ENCODE assay signal across 32 cellular contexts in the genomic region with DNA sequence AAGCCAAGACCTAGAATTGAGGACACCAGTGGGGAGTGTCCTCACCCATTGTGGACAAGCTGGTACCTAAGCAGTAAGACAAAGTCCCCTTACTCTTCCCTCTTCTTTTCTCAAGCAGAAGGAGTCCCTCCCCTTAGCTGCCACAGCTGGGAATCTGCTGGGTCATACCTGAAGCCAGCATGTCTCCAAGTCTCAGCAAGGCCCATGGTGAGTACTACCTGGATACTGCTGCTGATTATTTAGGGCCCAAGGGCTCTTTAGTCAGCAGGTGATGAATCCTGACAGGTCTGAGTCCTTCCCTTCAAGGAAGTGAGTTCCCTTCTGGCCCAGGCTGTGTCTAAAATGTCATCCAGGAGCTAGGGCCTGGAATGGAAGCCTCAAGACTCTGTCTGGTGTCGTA.
"Had no signal": no experiment of that assay in that cellular context is flagged by ENCODE, and none has a peak within 500 bp of the region (broad histone marks: within the 10 kb centered on the region; RNA-seq: fewer than 3 reads in every experiment).

No MANE protein-coding gene starts in this region.

- H3K4me3 Mint-ChIP-seq: activated B cell treated with CpG ODN at 0.5 μM for 24 hours; activated CD4-positive, alpha-beta T cell treated with anti-CD3 and anti-CD28 coated beads, Interleukin-2, amount 10 ng/mL, durations not matched to agents 24 days and 14 days; activated CD8-positive, alpha-beta memory T cell treated with anti-CD3 and anti-CD28 coated beads, Interleukin-2, amount 10 ng/mL, durations not matched to agents 7 days and 5 days; activated naive CD4-positive, alpha-beta T cell treated with anti-CD3 and anti-CD28 coated beads, Interleukin-2, amount 50 U/mL, for 24 hours; activated T-cell treated with anti-CD3 and anti-CD28 coated beads, Interleukin-2, amount 50 U/mL, for 24 hours; activated T-helper 1 cell treated with anti-CD3 and anti-CD28 coated beads, Interleukin-12 subunit alpha, Interleukin-12 subunit beta, Interleukin-2, Interleukin-4 antibody, amounts not matched to agents 30 ng/mL and 10 ng/mL and 1 ng/mL, durations not matched to agents 14 hours and 24 hours and 36 hours; central memory CD8-positive, alpha-beta T cell had no signal

- FAIRE-seq: TTC549 had no signal

- H3K4me1 Mint-ChIP-seq: activated B cell treated with CpG ODN at 0.5 μM for 24 hours; activated naive CD4-positive, alpha-beta T cell treated with anti-CD3 and anti-CD28 coated beads, Interleukin-2, amount 50 U/mL, for 24 hours; central memory CD8-positive, alpha-beta T cell had no signal

- H3K4me1 ChIP-seq: breast epithelium, Peyer's patch had no signal

- H3K27ac ChIP-seq: breast epithelium, Peyer's patch had no signal

- H3K27ac Mint-ChIP-seq: activated B cell treated with CpG ODN at 0.5 μM for 24 hours; activated CD4-positive, alpha-beta T cell treated with anti-CD3 and anti-CD28 coated beads, Interleukin-2, amount 10 ng/mL, durations not matched to agents 24 days and 14 days; activated CD8-positive, alpha-beta memory T cell treated with anti-CD3 and anti-CD28 coated beads, Interleukin-2, amount 10 ng/mL, durations not matched to agents 7 days and 5 days; activated naive CD4-positive, alpha-beta T cell treated with anti-CD3 and anti-CD28 coated beads, Interleukin-2, amount 50 U/mL, for 24 hours; activated T-cell treated with anti-CD3 and anti-CD28 coated beads, Interleukin-2, amount 50 U/mL, for 24 hours; activated T-helper 1 cell treated with anti-CD3 and anti-CD28 coated beads, Interleukin-12 subunit alpha, Interleukin-12 subunit beta, Interleukin-2, Interleukin-4 antibody, amounts not matched to agents 30 ng/mL and 10 ng/mL and 1 ng/mL, durations not matched to agents 14 hours and 24 hours and 36 hours had no signal

- ATAC-seq: activated CD8-positive, alpha-beta memory T cell treated with anti-CD3 and anti-CD28 coated beads, Interleukin-2, amount 10 ng/mL, durations not matched to agents 7 days and 5 days had no signal

- H3K9me3 ChIP-seq: breast epithelium, Peyer's patch had no signal

- H3K36me3 ChIP-seq: breast epithelium, MG63, Peyer's patch, SJSA1 had no signal

- H3K27me3 ChIP-seq: breast epithelium, MG63, Peyer's patch, SJSA1 had no signal

- DNase-seq: activated B cell treated with CpG ODN at 0.5 μM for 24 hours; activated CD4-positive, alpha-beta T cell treated with anti-CD3 and anti-CD28 coated beads for 1 hour; activated CD4-positive, alpha-beta T cell treated with anti-CD3 and anti-CD28 coated beads, Interleukin-2, amount 10 ng/mL, durations not matched to agents 24 days and 14 days; activated CD4-positive, alpha-beta T cell treated with anti-CD3 and anti-CD28 coated beads, Interleukin-2, amount 50 U/mL, for 48 hours; activated CD8-positive, alpha-beta memory T cell treated with anti-CD3 and anti-CD28 coated beads, Interleukin-2, amount 10 ng/mL, durations not matched to agents 7 days and 5 days; activated effector memory CD4-positive, alpha-beta T cell treated with Interleukin-2 at 50 U/mL for 16 hours; activated naive CD4-positive, alpha-beta T cell; activated T-cell treated with anti-CD3 and anti-CD28 coated beads, Interleukin-2, amount 50 U/mL, for 24 hours; aorta; KG1; MG63; MV-4-11; NCI-H1092 treated with DMSO at 0.1 percent for 48 hours; NCI-H1417 treated with DMSO at 0.1 percent for 48 hours; NCI-H1694; NCI-H2029 treated with DMSO at 0.1 percent for 48 hours; NCI-H345; NCI-H510A; NCI-H526 treated with DMSO at 0.1 percent for 48 hours; NCI-H82; NK-92 treated with Interleukin-12 subunit alpha and Interleukin-12 subunit beta, amount 100 ng/mL, for 24 hours; OCI-M1; Peyer's patch; SHP77; T-helper 2 cell; T1000 had no signal

- H3K4me3 ChIP-seq: breast epithelium, MG63, Peyer's patch, SJSA1 had no signal

- H3K27me3 Mint-ChIP-seq: activated B cell treated with CpG ODN at 0.5 μM for 24 hours; activated naive CD4-positive, alpha-beta T cell treated with anti-CD3 and anti-CD28 coated beads, Interleukin-2, amount 50 U/mL, for 24 hours had no signal
